ENCODE assay signal across 9 cellular contexts in genomic region chr12:92185052-92185451, GRCh38. TPM values are rescaled to one million over a fixed set of nuclear protein-coding genes. Genes with fewer than 3 reads are reported as not detected.
DNase-seq lines count a peak whose midpoint lies in the region; ATAC-seq lines count a peak whose summit lies in the region.
"Had no signal": no experiment of that assay in that cellular context is flagged by ENCODE, and none has a peak within 500 bp of the region (broad histone marks: within the 10 kb centered on the region; RNA-seq: fewer than 3 reads in every experiment).

No MANE protein-coding gene starts in this region.

- peak; percentile 86 for DNase-seq in Jurkat, Clone E6-1 (ENCODE audit: low read depth, low spot score)
- no peak for DNase-seq in memory B cell (ENCODE audit: low spot score in 2 of 2)
- no peak for DNase-seq in sciatic nerve (ENCODE audit: low spot score)
- no peak for DNase-seq in NCI-H1105 (lab: John Stamatoyannopoulos, UW)
- DNase-seq in activated CD4-positive, CD25-positive, alpha-beta regulatory T cell treated with anti-CD3 and anti-CD28 coated beads, Interleukin-2, amount 50 U/mL, for 72 hours, result no peak
- DNase-seq in COLO668 (lab: John Stamatoyannopoulos, UW; ENCODE audit: unreplicated experiment), result no peak

- intact Hi-C loops in sciatic nerve (cut with DNase I), result no loop called here

- H3K27me3 Mint-ChIP-seq in memory B cell, result no peaks in the 10 kb centered on the region

- peak overlapping the region; percentile 96 for H3K27ac Mint-ChIP-seq in memory B cell
- H3K27ac Mint-ChIP-seq: nephron had no signal

- peaks cover 12% of the 10 kb centered on the region for H3K36me3 Mint-ChIP-seq in memory B cell

- H3K4me1 Mint-ChIP-seq in memory B cell, result peaks cover 22% of the 10 kb centered on the region
- H3K4me1 Mint-ChIP-seq: nephron had no signal

- ATAC-seq in GM18867 (IDR thresholded peaks at IDR 0.05; ENCODE audit: unreplicated experiment), result peak; percentile 67
- peak; percentile 73 for ATAC-seq in GM21723 (IDR thresholded peaks at IDR 0.05; ENCODE audit: unreplicated experiment)
- ATAC-seq in memory B cell (ENCODE audit: low read depth), result peak; percentile 37
- no peak for ATAC-seq in sciatic nerve

- no peak overlapping the region for H3K4me3 ChIP-seq in Jurkat, Clone E6-1 (ENCODE audit: low read length)

- H3K9me3 Mint-ChIP-seq in memory B cell, result peaks cover 5% of the 10 kb centered on the region

- H3K4me3 Mint-ChIP-seq in memory B cell, result peak overlapping the region; percentile 5
- H3K4me3 Mint-ChIP-seq: nephron had no signal

RNA-seq across cellular contexts. Expression of gene BTG1, which starts 39.4 kb away (rescaled TPM):
- polyA plus RNA-seq in Jurkat, Clone E6-1 (2012; ENCODE audit: insufficient read depth, insufficient read length), result 43.3 TPM
- total RNA-seq in sciatic nerve, result 144 TPM
